ENCODE assay signal across 8 cellular contexts in the genomic region with DNA sequence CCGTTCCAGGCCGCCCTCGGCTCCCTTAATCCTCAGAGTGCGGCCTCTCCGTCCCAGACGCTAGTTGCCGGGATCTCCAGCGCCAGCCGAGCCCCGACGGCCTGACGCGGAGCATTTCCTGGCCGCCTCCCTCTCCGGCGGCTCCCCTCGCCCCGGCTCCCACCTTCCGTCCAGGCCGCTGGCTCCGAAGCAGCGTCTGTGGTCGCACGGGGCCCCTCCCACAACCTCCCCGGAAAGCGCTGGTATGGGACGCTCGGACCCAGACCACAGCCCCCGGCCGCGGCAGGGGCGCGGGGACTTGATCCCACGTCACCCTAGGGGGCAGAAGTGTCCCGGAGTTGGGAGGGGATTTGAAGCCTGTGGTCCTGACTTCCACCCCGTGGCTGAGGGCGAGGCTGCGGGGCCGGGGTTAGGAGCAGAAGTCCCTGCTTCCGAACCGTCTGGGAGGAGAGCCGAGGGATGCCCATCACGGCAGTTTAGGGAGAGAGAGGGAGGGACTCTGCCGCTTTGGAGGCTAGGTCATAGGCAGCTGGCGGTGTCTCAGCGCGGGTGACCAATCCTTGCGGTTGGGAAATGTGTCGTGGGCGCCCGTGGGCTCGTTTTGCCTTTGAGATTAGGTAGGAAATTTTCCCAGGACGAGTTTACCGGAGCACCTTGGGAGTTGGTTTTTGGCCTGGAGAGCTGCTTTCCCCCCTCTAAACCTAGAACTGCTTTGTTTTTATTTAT. TPM values are rescaled to one million over a fixed set of nuclear protein-coding genes. Genes with fewer than 3 reads are reported as not detected.
DNase-seq lines count a peak whose midpoint lies in the region; ATAC-seq and TF ChIP-seq lines count a peak whose summit lies in the region.
"Not testable (repeated sequence)": the region's sequence is repeated elsewhere in the genome, so short reads cannot be mapped to it uniquely, and the experiment has no call there.

No MANE protein-coding gene starts in this region.

- H3K9me3 ChIP-seq in ectodermal cell (ENCODE audit: control insufficient read depth, low read length); left lung: not testable (repeated sequence)

- H3K4me1 ChIP-seq in ectodermal cell (ENCODE audit: control insufficient read depth, insufficient read depth, low read length) = not testable (repeated sequence)
- H3K4me1 ChIP-seq in left lung = peaks cover 10 to 35% of the 10 kb centered on the region in 2 donors

- peak overlapping the region; percentile 97 for H3K4me3 ChIP-seq in AG09309 (ENCODE audit: control insufficient read depth, low read depth, low read length)
- H3K4me3 ChIP-seq in ectodermal cell (ENCODE audit: insufficient read depth, low read depth, low read length) = peak overlapping the region; percentile 87
- H3K4me3 ChIP-seq in left lung = peak overlapping the region; percentile 81 to 98

- intact Hi-C loops in left lung (cut with DNase I) = not testable (repeated sequence)

- not testable (repeated sequence) for H3K36me3 ChIP-seq in ectodermal cell (ENCODE audit: control insufficient read depth, insufficient read depth, low read length); left lung

- peak; percentile 40 for ATAC-seq in GM19023 (IDR thresholded peaks at IDR 0.05; ENCODE audit: unreplicated experiment)
- peak; percentile 34 for ATAC-seq in HG03095 (IDR thresholded peaks at IDR 0.05; ENCODE audit: unreplicated experiment)
- ATAC-seq in left lung = peak; percentile 57

- DNase-seq in AG09309 (ENCODE audit: low read depth) = not testable (repeated sequence)
- peak; percentile 10 to 38 for DNase-seq in NCI-H524 (lab: John Stamatoyannopoulos, UW)
- DNase-seq in activated CD4-positive, alpha-beta T cell treated with anti-CD3 and anti-CD28 coated beads, Interleukin-2, amount 50 U/mL, for 48 hours = peak; percentile 49 to 63
- DNase-seq in left lung = peak; percentile 48 to 91
- DNase-seq in stimulated activated CD4-positive, alpha-beta T cell treated with anti-CD3 and anti-CD28 coated beads, Interleukin-15, amount 100 ng/mL, for 1 hour (ENCODE audit: low read depth in 1 of 2, low spot score in 1 of 2) = peak; percentile 9 to 11

- TF ChIP-seq CTCF in AG09309 (IDR thresholded peaks at IDR 0.05; ENCODE audit: control insufficient read depth, insufficient read depth, low read depth, low read length, missing control alignments); left lung (IDR thresholded peaks at IDR 0.05): not testable (repeated sequence)

- H3K27me3 ChIP-seq in ectodermal cell (ENCODE audit: control insufficient read depth, insufficient read depth, low read length, poor library complexity, severe bottlenecking); left lung: not testable (repeated sequence)

- peak overlapping the region; percentile 90 for H3K27ac ChIP-seq in ectodermal cell (ENCODE audit: insufficient read depth, low read depth, low read length, poor library complexity, severe bottlenecking)
- peak overlapping the region; percentile 98 to 99 for H3K27ac ChIP-seq in left lung

- 1 to 2% methylated on average over 54 of the region's 54 CpGs for WGBS in ectodermal cell, 2 experiments

RNA-seq across cellular contexts. Expression of a gene that starts 0.6 kb away (rescaled TPM):
- 23.5 TPM for polyA plus RNA-seq in ectodermal cell (2013, experiment 1 of 4)
- polyA plus RNA-seq in ectodermal cell (2013, experiment 2 of 4) = 22.3 TPM
- polyA plus RNA-seq in ectodermal cell (2013, experiment 3 of 4) = 17.1 TPM
- polyA plus RNA-seq in ectodermal cell (2013, experiment 4 of 4) = 19.5 TPM
- 10 to 100 TPM; 22.5 to 22.7 TPM for total RNA-seq in left lung
